ENCODE assay signal across 10 cellular contexts in genomic region chr2:200860092-200860795, GRCh38. TPM values are rescaled to one million over a fixed set of nuclear protein-coding genes. Genes with fewer than 3 reads are reported as not detected.
A peak's percentile ranks its signal among the peaks of the same experiment; 100 is the strongest.
DNase-seq lines count a peak whose midpoint lies in the region; ATAC-seq, FAIRE-seq and TF ChIP-seq lines count a peak whose summit lies in the region.
"Had no signal": no experiment of that assay in that cellular context is flagged by ENCODE, and none has a peak within 500 bp of the region (broad histone marks: within the 10 kb centered on the region; RNA-seq: fewer than 3 reads in every experiment).

No MANE protein-coding gene starts in this region.

- ATAC-seq in naive B cell (ENCODE audit: low read depth in 2 of 2): no peak
- ATAC-seq in activated CD4-positive, CD25-positive, alpha-beta regulatory T cell treated with anti-CD3 and anti-CD28 coated beads, Interleukin-2, amount 50 U/mL, for 24 hours: no peak
- ATAC-seq: pancreas had no signal

- intact Hi-C loops in dorsolateral prefrontal cortex (cut with DNase I): loop anchor here (5.0 to 10.0 kb wide), 3 partner anchors 48 to 553 kb away; partner anchors contain the start of genes BZW1 (in 1 of the 2) and SPATS2L (in 1 of the 2)

- H3K27ac Mint-ChIP-seq in naive B cell: peak overlapping the region in 5 of 6 donors; percentile 47 to 93 (median 74)

- H3K27me3 Mint-ChIP-seq in naive B cell: no peaks in the 10 kb centered on the region

- H3K27me3 ChIP-seq in dorsolateral prefrontal cortex (no peaks in the 10 kb centered on the region), small intestine (ENCODE audit: control insufficient read depth in 2 of 2, insufficient read depth in 2 of 2, low read length in 2 of 2) (no peaks in the 10 kb centered on the region)
- H3K27me3 ChIP-seq: pancreas had no signal

- H3K9me3 ChIP-seq in small intestine (ENCODE audit: control insufficient read depth, low read depth): no peaks in the 10 kb centered on the region
- H3K9me3 ChIP-seq: pancreas had no signal

- TF ChIP-seq CTCF in 22Rv1 (IDR thresholded peaks at IDR 0.05): no peak
- TF ChIP-seq CTCF in dorsolateral prefrontal cortex (IDR thresholded peaks at IDR 0.05 in 54 of 56, conservative IDR thresholded peaks at IDR 0.05 in 2 of 56; ENCODE audit: low read depth in 1 of 56, partially characterized antibody in 56 of 56): no peak

- H3K36me3 Mint-ChIP-seq in naive B cell: peaks cover 49 to 55% of the 10 kb centered on the region in 2 donors

- peaks cover 0 to 3% (median 0%) of the 10 kb centered on the region in 7 donors for H3K9me3 Mint-ChIP-seq in naive B cell

- peaks cover 14 to 34% of the 10 kb centered on the region in 2 donors for H3K36me3 ChIP-seq in small intestine (ENCODE audit: control insufficient read depth in 2 of 2, insufficient read depth in 2 of 2, low read length in 2 of 2)

- peak overlapping the region; percentile 34 to 100 (median 93) for H3K4me3 ChIP-seq in dorsolateral prefrontal cortex
- no peak overlapping the region for H3K4me3 ChIP-seq in small intestine (ENCODE audit: low read depth in 1 of 2, low read length in 2 of 2)

- peak overlapping the region; percentile 64 to 100 (median 84) for H3K4me3 Mint-ChIP-seq in naive B cell

- H3K27ac ChIP-seq in 22Rv1: 0 out of 2 replicates have a peak overlapping the region, but pooled peaks have one; percentile 96
- peak overlapping the region in 40 of 59 donors; percentile 1 to 100 (median 58) for H3K27ac ChIP-seq in dorsolateral prefrontal cortex
- peak overlapping the region in 1 of 2 donors; percentile 4 for H3K27ac ChIP-seq in small intestine (ENCODE audit: low read depth in 1 of 2, low read length in 1 of 2)

- DNase-seq in NCI-H2227 treated with DMSO at 0.1 percent for 48 hours (lab: John Stamatoyannopoulos, UW) (peak; percentile 6), dorsolateral prefrontal cortex (peak in 3 of 10 donors; percentile 7 to 35 (median 27)), naive B cell (no peak), NCI-H1105 (lab: John Stamatoyannopoulos, UW) (no peak), NCI-H510A (lab: John Stamatoyannopoulos, UW) (no peak), small intestine (no peak)

- H3K4me1 Mint-ChIP-seq in naive B cell: peaks cover 42 to 56% (median 55%) of the 10 kb centered on the region in 3 donors

- FAIRE-seq in small intestine (lab: Jason Lieb, UNC): no peak
- FAIRE-seq: G401.6, pancreas had no signal

- 26 to 34% (median 28%) methylated on average over 12 of the region's 12 CpGs for WGBS in small intestine, 3 donors

- H3K4me1 ChIP-seq in small intestine (ENCODE audit: control insufficient read depth in 2 of 2, insufficient read depth in 1 of 2, low read depth in 1 of 2, low read length in 1 of 2): peaks cover 0 to 3% of the 10 kb centered on the region in 2 donors

RNA-seq across cellular contexts. Expression of gene CLK1, which starts 4.2 kb away (rescaled TPM):
- total RNA-seq in dorsolateral prefrontal cortex: 100 to 1,000 TPM; 115 to 437 (median 174) TPM
- polyA plus RNA-seq in naive B cell (ENCODE audit: low read depth in 6 of 6) (100 to 1,000 TPM in 1 of 6 donors, 10 to 100 TPM in 5; 44.0 to 107 (median 55.5) TPM), small intestine (100 to 1,000 TPM in 2 of 3 donors, 10 to 100 TPM in 1; 76.0 to 281 (median 169) TPM)

RNA-seq across cellular contexts. Expression of gene PPIL3, which starts 28.6 kb away (rescaled TPM):
- 10 to 100 TPM; 16.4 to 56.9 (median 33.7) TPM for total RNA-seq in dorsolateral prefrontal cortex
- polyA plus RNA-seq in naive B cell (ENCODE audit: low read depth in 6 of 6) (10 to 100 TPM; 25.3 to 47.1 (median 33.7) TPM), small intestine (10 to 100 TPM; 14.1 to 17.9 (median 14.6) TPM)

RNA-seq across cellular contexts. Expression of gene NIF3L1, which starts 28.9 kb away (rescaled TPM):
- 10 to 100 TPM; 16.7 to 46.3 (median 29.7) TPM for total RNA-seq in dorsolateral prefrontal cortex
- polyA plus RNA-seq in naive B cell (ENCODE audit: low read depth in 6 of 6) (10 to 100 TPM; 12.2 to 22.0 (median 14.9) TPM), small intestine (10 to 100 TPM; 17.6 to 33.2 (median 32.0) TPM)

RNA-seq across cellular contexts. Expression of gene BZW1, which starts 48.5 kb away (rescaled TPM):
- total RNA-seq in dorsolateral prefrontal cortex: 100 to 1,000 TPM in 98 of 120 experiments, 10 to 100 TPM in 22; 80.5 to 158 (median 116) TPM
- polyA plus RNA-seq in naive B cell (ENCODE audit: low read depth in 6 of 6) (100 to 1,000 TPM; 165 to 201 (median 179) TPM), small intestine (10 to 100 TPM; 50.8 to 77.3 (median 70.4) TPM)

Comparison
In these comparisons a context has a peak if more than half of its experiments do, and no peak if none do; other contexts are left out.
1. H3K4me3 ChIP-seq: peak in dorsolateral prefrontal cortex (59 of 59); none in small intestine (0 of 2).